Comparison of ENCODE assay signal across 17 cellular contexts in the genomic region with DNA sequence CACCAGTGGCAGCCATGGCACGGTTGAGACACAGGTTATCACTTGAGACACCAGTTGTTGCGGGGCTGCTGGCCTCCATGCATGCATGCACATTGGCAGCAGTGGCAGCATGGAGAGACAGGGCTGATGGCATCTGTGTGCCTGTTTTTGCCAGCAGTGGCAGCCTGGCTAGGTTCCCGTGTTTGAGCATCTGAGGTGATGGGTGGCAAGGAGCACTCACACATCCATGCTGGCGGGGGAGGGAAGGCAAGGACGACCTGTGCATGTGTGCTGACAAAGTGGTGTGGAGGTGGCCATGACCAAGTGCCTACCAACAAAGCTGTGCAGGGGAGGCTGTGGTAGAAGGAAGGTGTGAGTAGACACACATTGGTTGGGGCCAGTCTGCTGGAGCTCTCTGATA.
A peak's percentile ranks its signal among the peaks of the same experiment; 100 is the strongest.
DNase-seq lines count a peak whose midpoint lies in the region; ATAC-seq, FAIRE-seq and TF ChIP-seq lines count a peak whose summit lies in the region.
"Had no signal": no experiment of that assay in that cellular context is flagged by ENCODE, and none has a peak within 500 bp of the region (broad histone marks: within the 10 kb centered on the region; RNA-seq: fewer than 3 reads in every experiment).

No MANE protein-coding gene starts in this region.

- ATAC-seq in SK-N-SH treated with all-trans-retinoic acid at 6 μM for 48 hours (no peak), HG03280 (IDR thresholded peaks at IDR 0.05; ENCODE audit: unreplicated experiment) (no peak)
- ATAC-seq: A549, GM23338 had no signal

- no peaks in the 10 kb centered on the region for H4K20me1 ChIP-seq in BLaER1 treated with 17β-estradiol and CSF1 and Interleukin-3, amounts not matched to agents 10 nM and 100 nM

- H3K27me3 Mint-ChIP-seq in chondrocyte (ENCODE audit: low read depth), result peaks cover 2% of the 10 kb centered on the region
- H3K27me3 Mint-ChIP-seq: CD4-positive, CD25-positive, alpha-beta regulatory T cell; IgD-negative memory B cell had no signal

- no peaks in the 10 kb centered on the region for H3K9me3 ChIP-seq in BLaER1 treated with 17β-estradiol and CSF1 and Interleukin-3, amounts not matched to agents 10 nM and 100 nM (replicated peaks in 1 of 11)
- H3K9me3 ChIP-seq: A549, HAP-1 had no signal

- no peaks in the 10 kb centered on the region for H3K27me3 ChIP-seq in BLaER1 treated with 17β-estradiol and CSF1 and Interleukin-3, amounts not matched to agents 10 nM and 100 nM

- H3K4me1 Mint-ChIP-seq in chondrocyte (ENCODE audit: low read depth), result no peaks in the 10 kb centered on the region
- H3K4me1 Mint-ChIP-seq: CD4-positive, CD25-positive, alpha-beta regulatory T cell; GM23338; IgD-negative memory B cell had no signal

- no peak overlapping the region for H3K4me3 Mint-ChIP-seq in chondrocyte (ENCODE audit: unreplicated experiment)
- H3K4me3 Mint-ChIP-seq: CD4-positive, CD25-positive, alpha-beta regulatory T cell; GM23338; IgD-negative memory B cell had no signal

- FAIRE-seq in urothelium cell line (lab: Jason Lieb, UNC), result peak; percentile 52
- FAIRE-seq: A549, G401.6, GM12891 had no signal

- peak overlapping the region in 1 of 11 experiments; percentile 18; a peak in 1 of 22 replicates for H3K27ac ChIP-seq in BLaER1 treated with 17β-estradiol and CSF1 and Interleukin-3, amounts not matched to agents 10 nM and 100 nM
- H3K27ac ChIP-seq: A549 had no signal

- H3K36me3 Mint-ChIP-seq in chondrocyte (ENCODE audit: low read depth), result no peaks in the 10 kb centered on the region
- H3K36me3 Mint-ChIP-seq: CD4-positive, CD25-positive, alpha-beta regulatory T cell; IgD-negative memory B cell had no signal

- no peak overlapping the region for H3K27ac Mint-ChIP-seq in chondrocyte (ENCODE audit: unreplicated experiment)
- H3K27ac Mint-ChIP-seq: CD4-positive, CD25-positive, alpha-beta regulatory T cell; GM23338; IgD-negative memory B cell had no signal

- DNase-seq in NCI-H1694 (lab: John Stamatoyannopoulos, UW), result peak; percentile 34
- DNase-seq in chondrocyte (ENCODE audit: low spot score), result peak; percentile 70
- DNase-seq in urothelium cell line (ENCODE audit: low spot score), result no peak
- no peak for DNase-seq in H4 (ENCODE audit: low spot score)
- DNase-seq: CD4-positive, CD25-positive, alpha-beta regulatory T cell; DMS79; EL; KG1 had no signal

- TF ChIP-seq CTCF in chondrocyte (IDR thresholded peaks at IDR 0.05), result no peak

- H3K4me2 ChIP-seq in BLaER1 treated with 17β-estradiol and CSF1 and Interleukin-3, amounts not matched to agents 10 nM and 100 nM, result peak overlapping the region in 8 of 11 experiments; percentile 44 to 72 (median 66); a peak in 16 of 22 replicates
- H3K4me2 ChIP-seq: A549, GM23338 had no signal

- H3K9ac ChIP-seq in BLaER1 treated with 17β-estradiol and CSF1 and Interleukin-3, amounts not matched to agents 10 nM and 100 nM, result no peak overlapping the region

- H3K4me3 ChIP-seq in BLaER1 treated with 17β-estradiol and CSF1 and Interleukin-3, amounts not matched to agents 10 nM and 100 nM, result no peak overlapping the region
- H3K4me3 ChIP-seq: A549, GM23338, HAP-1 had no signal

- peaks cover 3% of the 10 kb centered on the region for H3K9me3 Mint-ChIP-seq in chondrocyte (ENCODE audit: low read depth)

- no peaks in the 10 kb centered on the region for H3K36me3 ChIP-seq in BLaER1 treated with 17β-estradiol and CSF1 and Interleukin-3, amounts not matched to agents 10 nM and 100 nM
- H3K36me3 ChIP-seq: HAP-1 had no signal

- H3K4me1 ChIP-seq in BLaER1 treated with 17β-estradiol and CSF1 and Interleukin-3, amounts not matched to agents 10 nM and 100 nM, result peaks cover 5 to 11% (median 8%) of the 10 kb centered on the region in 10 experiments; a peak in 11 of 20 replicates
- H3K4me1 ChIP-seq: A549, HAP-1 had no signal

TF ChIP-seq in SK-N-SH treated with all-trans-retinoic acid at 6 μM for 48 hours, 23 proteins besides CTCF, POLR2A, EP300 and RAD21 (continues in another document):
- TF ChIP-seq SNAI2 (CRISPR knock-in tag; IDR thresholded peaks at IDR 0.05), result no peak
- TF ChIP-seq, protein P1, sequence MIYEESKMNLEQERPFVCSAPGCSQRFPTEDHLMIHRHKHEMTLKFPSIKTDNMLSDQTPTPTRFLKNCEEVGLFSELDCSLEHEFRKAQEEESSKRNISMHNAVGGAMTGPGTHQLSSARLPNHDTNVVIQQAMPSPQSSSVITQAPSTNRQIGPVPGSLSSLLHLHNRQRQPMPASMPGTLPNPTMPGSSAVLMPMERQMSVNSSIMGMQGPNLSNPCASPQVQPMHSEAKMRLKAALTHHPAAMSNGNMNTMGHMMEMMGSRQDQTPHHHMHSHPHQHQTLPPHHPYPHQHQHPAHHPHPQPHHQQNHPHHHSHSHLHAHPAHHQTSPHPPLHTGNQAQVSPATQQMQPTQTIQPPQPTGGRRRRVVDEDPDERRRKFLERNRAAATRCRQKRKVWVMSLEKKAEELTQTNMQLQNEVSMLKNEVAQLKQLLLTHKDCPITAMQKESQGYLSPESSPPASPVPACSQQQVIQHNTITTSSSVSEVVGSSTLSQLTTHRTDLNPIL (CRISPR knock-in tag; IDR thresholded peaks at IDR 0.05; ENCODE audit: low read depth), result no peak
- no peak for TF ChIP-seq ISL1 (CRISPR knock-in tag; IDR thresholded peaks at IDR 0.05)
- TF ChIP-seq PPARA (CRISPR knock-in tag; IDR thresholded peaks at IDR 0.05; ENCODE audit: borderline replicate concordance), result no peak
- no peak for TF ChIP-seq ZC3H10 (CRISPR knock-in tag; IDR thresholded peaks at IDR 0.05)
- no peak for TF ChIP-seq ZFP3 (CRISPR knock-in tag; IDR thresholded peaks at IDR 0.05)
- TF ChIP-seq, protein P2, sequence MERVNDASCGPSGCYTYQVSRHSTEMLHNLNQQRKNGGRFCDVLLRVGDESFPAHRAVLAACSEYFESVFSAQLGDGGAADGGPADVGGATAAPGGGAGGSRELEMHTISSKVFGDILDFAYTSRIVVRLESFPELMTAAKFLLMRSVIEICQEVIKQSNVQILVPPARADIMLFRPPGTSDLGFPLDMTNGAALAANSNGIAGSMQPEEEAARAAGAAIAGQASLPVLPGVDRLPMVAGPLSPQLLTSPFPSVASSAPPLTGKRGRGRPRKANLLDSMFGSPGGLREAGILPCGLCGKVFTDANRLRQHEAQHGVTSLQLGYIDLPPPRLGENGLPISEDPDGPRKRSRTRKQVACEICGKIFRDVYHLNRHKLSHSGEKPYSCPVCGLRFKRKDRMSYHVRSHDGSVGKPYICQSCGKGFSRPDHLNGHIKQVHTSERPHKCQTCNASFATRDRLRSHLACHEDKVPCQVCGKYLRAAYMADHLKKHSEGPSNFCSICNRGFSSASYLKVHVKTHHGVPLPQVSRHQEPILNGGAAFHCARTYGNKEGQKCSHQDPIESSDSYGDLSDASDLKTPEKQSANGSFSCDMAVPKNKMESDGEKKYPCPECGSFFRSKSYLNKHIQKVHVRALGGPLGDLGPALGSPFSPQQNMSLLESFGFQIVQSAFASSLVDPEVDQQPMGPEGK (CRISPR knock-in tag; IDR thresholded peaks at IDR 0.05; ENCODE audit: borderline replicate concordance), result no peak
- no peak for TF ChIP-seq OSR1 (CRISPR knock-in tag; IDR thresholded peaks at IDR 0.05)
- no peak for TF ChIP-seq BACH2 (CRISPR knock-in tag; IDR thresholded peaks at IDR 0.05; ENCODE audit: borderline replicate concordance)
- no peak for TF ChIP-seq ZNF8 (CRISPR knock-in tag; IDR thresholded peaks at IDR 0.05)
- no peak for TF ChIP-seq ARNTL (CRISPR knock-in tag; IDR thresholded peaks at IDR 0.05; ENCODE audit: borderline replicate concordance, low read depth)
- TF ChIP-seq, protein P3, sequence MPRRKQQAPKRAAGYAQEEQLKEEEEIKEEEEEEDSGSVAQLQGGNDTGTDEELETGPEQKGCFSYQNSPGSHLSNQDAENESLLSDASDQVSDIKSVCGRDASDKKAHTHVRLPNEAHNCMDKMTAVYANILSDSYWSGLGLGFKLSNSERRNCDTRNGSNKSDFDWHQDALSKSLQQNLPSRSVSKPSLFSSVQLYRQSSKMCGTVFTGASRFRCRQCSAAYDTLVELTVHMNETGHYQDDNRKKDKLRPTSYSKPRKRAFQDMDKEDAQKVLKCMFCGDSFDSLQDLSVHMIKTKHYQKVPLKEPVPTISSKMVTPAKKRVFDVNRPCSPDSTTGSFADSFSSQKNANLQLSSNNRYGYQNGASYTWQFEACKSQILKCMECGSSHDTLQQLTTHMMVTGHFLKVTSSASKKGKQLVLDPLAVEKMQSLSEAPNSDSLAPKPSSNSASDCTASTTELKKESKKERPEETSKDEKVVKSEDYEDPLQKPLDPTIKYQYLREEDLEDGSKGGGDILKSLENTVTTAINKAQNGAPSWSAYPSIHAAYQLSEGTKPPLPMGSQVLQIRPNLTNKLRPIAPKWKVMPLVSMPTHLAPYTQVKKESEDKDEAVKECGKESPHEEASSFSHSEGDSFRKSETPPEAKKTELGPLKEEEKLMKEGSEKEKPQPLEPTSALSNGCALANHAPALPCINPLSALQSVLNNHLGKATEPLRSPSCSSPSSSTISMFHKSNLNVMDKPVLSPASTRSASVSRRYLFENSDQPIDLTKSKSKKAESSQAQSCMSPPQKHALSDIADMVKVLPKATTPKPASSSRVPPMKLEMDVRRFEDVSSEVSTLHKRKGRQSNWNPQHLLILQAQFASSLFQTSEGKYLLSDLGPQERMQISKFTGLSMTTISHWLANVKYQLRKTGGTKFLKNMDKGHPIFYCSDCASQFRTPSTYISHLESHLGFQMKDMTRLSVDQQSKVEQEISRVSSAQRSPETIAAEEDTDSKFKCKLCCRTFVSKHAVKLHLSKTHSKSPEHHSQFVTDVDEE (CRISPR knock-in tag; IDR thresholded peaks at IDR 0.05), result no peak
- no peak for TF ChIP-seq ESRRG (CRISPR knock-in tag; IDR thresholded peaks at IDR 0.05)
- TF ChIP-seq TCF4 (CRISPR knock-in tag; IDR thresholded peaks at IDR 0.05; ENCODE audit: borderline replicate concordance), result no peak
- TF ChIP-seq ZNF70 (CRISPR knock-in tag; IDR thresholded peaks at IDR 0.05), result no peak
- no peak for TF ChIP-seq ZNF565 (CRISPR knock-in tag; conservative IDR thresholded peaks at IDR 0.05; ENCODE audit: low read depth)
- no peak for TF ChIP-seq RARB (CRISPR knock-in tag; IDR thresholded peaks at IDR 0.05)
- TF ChIP-seq GLIS3 (CRISPR knock-in tag; IDR thresholded peaks at IDR 0.05), result no peak
- TF ChIP-seq, protein P4, sequence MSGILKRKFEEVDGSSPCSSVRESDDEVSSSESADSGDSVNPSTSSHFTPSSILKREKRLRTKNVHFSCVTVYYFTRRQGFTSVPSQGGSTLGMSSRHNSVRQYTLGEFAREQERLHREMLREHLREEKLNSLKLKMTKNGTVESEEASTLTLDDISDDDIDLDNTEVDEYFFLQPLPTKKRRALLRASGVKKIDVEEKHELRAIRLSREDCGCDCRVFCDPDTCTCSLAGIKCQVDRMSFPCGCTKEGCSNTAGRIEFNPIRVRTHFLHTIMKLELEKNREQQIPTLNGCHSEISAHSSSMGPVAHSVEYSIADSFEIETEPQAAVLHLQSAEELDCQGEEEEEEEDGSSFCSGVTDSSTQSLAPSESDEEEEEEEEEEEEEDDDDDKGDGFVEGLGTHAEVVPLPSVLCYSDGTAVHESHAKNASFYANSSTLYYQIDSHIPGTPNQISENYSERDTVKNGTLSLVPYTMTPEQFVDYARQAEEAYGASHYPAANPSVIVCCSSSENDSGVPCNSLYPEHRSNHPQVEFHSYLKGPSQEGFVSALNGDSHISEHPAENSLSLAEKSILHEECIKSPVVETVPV (CRISPR knock-in tag; IDR thresholded peaks at IDR 0.05), result no peak

Comparison
In these comparisons a context has a peak if more than half of its experiments do, and no peak if none do; other contexts are left out.
1. DNase-seq: peak in NCI-H1694 (single experiment) and chondrocyte (single experiment); none in urothelium cell line (single experiment) and H4 (single experiment).